19 cellular contexts compared by ENCODE assay signal in genomic region chr11:130052556-130052955, GRCh38. TPM values are rescaled to one million over a fixed set of nuclear protein-coding genes. Genes with fewer than 3 reads are reported as not detected.
DNase-seq lines count a peak whose midpoint lies in the region; ATAC-seq and TF ChIP-seq lines count a peak whose summit lies in the region.
"Had no signal": no experiment of that assay in that cellular context is flagged by ENCODE, and none has a peak within 500 bp of the region (broad histone marks: within the 10 kb centered on the region; RNA-seq: fewer than 3 reads in every experiment).

No MANE protein-coding gene starts in this region.

- H3K27me3 ChIP-seq in adipocyte (replicated peaks; ENCODE audit: control insufficient read depth, insufficient read depth, low read length), result no peaks in the 10 kb centered on the region
- H3K27me3 ChIP-seq: BLaER1 treated with 17β-estradiol and CSF1 and Interleukin-3, amounts not matched to agents 10 nM and 100 nM had no signal

- H3K9ac ChIP-seq in adipocyte (ENCODE audit: low read length), result no peak overlapping the region
- H3K9ac ChIP-seq: BLaER1 treated with 17β-estradiol and CSF1 and Interleukin-3, amounts not matched to agents 10 nM and 100 nM had no signal

- no peak for ATAC-seq in T-helper 17 cell
- no peak for ATAC-seq in HG03039 (IDR thresholded peaks at IDR 0.05; ENCODE audit: unreplicated experiment)
- ATAC-seq: A549 had no signal

- H3K36me3 ChIP-seq in adipocyte (ENCODE audit: control insufficient read depth, insufficient read depth, low read length, severe bottlenecking), result no peaks in the 10 kb centered on the region
- H3K36me3 ChIP-seq: BLaER1 treated with 17β-estradiol and CSF1 and Interleukin-3, amounts not matched to agents 10 nM and 100 nM; HAP-1 had no signal

- H3K4me3 Mint-ChIP-seq in nephron (no peak overlapping the region), T-helper 17 cell (no peak overlapping the region)
- H3K4me3 Mint-ChIP-seq: CD4-positive, alpha-beta T cell had no signal

- no peak overlapping the region for H3K4me3 ChIP-seq in adipocyte (ENCODE audit: low read length)
- H3K4me3 ChIP-seq: A549; BLaER1 treated with 17β-estradiol and CSF1 and Interleukin-3, amounts not matched to agents 10 nM and 100 nM; HAP-1 had no signal

- H3K27me3 Mint-ChIP-seq in nephron (ENCODE audit: low read depth), result peaks cover 8% of the 10 kb centered on the region
- peaks cover 17% of the 10 kb centered on the region for H3K27me3 Mint-ChIP-seq in T-helper 17 cell

- no peaks in the 10 kb centered on the region for H3K36me3 Mint-ChIP-seq in nephron (ENCODE audit: low read depth)
- H3K36me3 Mint-ChIP-seq in T-helper 17 cell (ENCODE audit: low read depth), result no peaks in the 10 kb centered on the region

- H3K27ac Mint-ChIP-seq in nephron (peak overlapping the region; percentile 17 to 44 (median 30)), T-helper 17 cell (no peak overlapping the region)
- H3K27ac Mint-ChIP-seq: CD4-positive, alpha-beta T cell had no signal

- no peak for TF ChIP-seq CTCF in nephron (IDR thresholded peaks at IDR 0.05; ENCODE audit: unreplicated experiment in 3 of 3)

- peak; percentile 36 for DNase-seq in GM03348 (ENCODE audit: low spot score)
- DNase-seq in adipocyte (ENCODE audit: low read depth), result peak; percentile 62
- peak; percentile 69 for DNase-seq in fibroblast of gingiva (ENCODE audit: low read depth)
- no peak for DNase-seq in T-helper 17 cell
- DNase-seq in nucleus accumbens (lab: John Stamatoyannopoulos, UW), result no peak
- DNase-seq in NCI-H524 (lab: John Stamatoyannopoulos, UW), result no peak
- DNase-seq: Calu3; CD4-positive, alpha-beta T cell; DMS 273 treated with DMSO at 0.1 percent for 48 hours; GF-D8; GOT3; IMR-90; Kasumi-1; KBM-7 had no signal

- peaks cover 40% of the 10 kb centered on the region for H3K4me1 ChIP-seq in adipocyte (ENCODE audit: control insufficient read depth, insufficient read depth, low read length)
- H3K4me1 ChIP-seq: A549, HAP-1 had no signal

- H3K4me1 Mint-ChIP-seq in nephron (peaks cover 23% of the 10 kb centered on the region), T-helper 17 cell (no peaks in the 10 kb centered on the region)

- no peaks in the 10 kb centered on the region for H3K9me3 Mint-ChIP-seq in nephron
- H3K9me3 Mint-ChIP-seq: CD4-positive, alpha-beta T cell had no signal

- H3K9me3 ChIP-seq in adipocyte (ENCODE audit: control insufficient read depth, low read length), result peaks cover 2% of the 10 kb centered on the region
- peaks cover 2% of the 10 kb centered on the region for H3K9me3 ChIP-seq in T-helper 17 cell (ENCODE audit: control insufficient read depth, low read length, poor library complexity, severe bottlenecking)
- H3K9me3 ChIP-seq: A549, HAP-1 had no signal

RNA-seq across cellular contexts. Expression of gene APLP2, which starts 17.1 kb away (rescaled TPM):
- total RNA-seq in T-helper 17 cell, result 10 to 100 TPM; 37.7 to 44.4 TPM

RNA-seq across cellular contexts. Expression of gene PRDM10, which starts 49.9 kb away (rescaled TPM):
- 10 to 100 TPM; 11.6 to 12.2 TPM for total RNA-seq in T-helper 17 cell

Comparison
In these comparisons a context has a peak if more than half of its experiments do, and no peak if none do; other contexts are left out.
1. DNase-seq: peak in GM03348 (single experiment), adipocyte (single experiment) and fibroblast of gingiva (single experiment); none in T-helper 17 cell (0 of 3), nucleus accumbens (0 of 56) and NCI-H524 (0 of 2).